34 cellular contexts compared by ENCODE assay signal in the genomic region with DNA sequence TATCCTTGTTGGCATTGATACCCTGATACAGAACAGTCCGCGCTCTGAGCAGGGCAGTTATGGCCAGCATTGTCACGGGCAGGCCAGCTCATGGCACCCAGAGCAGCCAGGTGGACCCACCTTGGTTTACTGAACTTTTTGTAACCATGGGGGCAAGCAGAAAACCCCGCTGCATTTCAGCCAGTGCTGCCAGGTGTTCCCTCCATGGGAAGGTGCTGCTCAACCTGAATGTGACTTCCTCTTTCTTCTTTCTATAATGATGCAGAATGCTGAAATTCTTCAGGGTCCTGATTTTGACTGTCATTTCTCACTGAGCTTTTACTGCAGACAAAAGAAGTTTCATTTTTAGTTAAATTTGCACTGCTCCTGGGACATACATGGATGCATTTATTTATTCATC. TPM values are rescaled to one million over a fixed set of nuclear protein-coding genes. Genes with fewer than 3 reads are reported as not detected.
"Had no signal": no experiment of that assay in that cellular context is flagged by ENCODE, and none has a peak within 500 bp of the region (broad histone marks: within the 10 kb centered on the region; RNA-seq: fewer than 3 reads in every experiment).

No MANE protein-coding gene starts in this region.

- DNase-seq: colonic mucosa; cortex of kidney; effector CD8-positive, alpha-beta T cell; effector memory CD8-positive, alpha-beta T cell; endodermal cell; erythroblast; esophagus squamous epithelium; foreskin fibroblast; foreskin melanocyte; gastrocnemius medialis; glutamatergic neuron; head of caudate nucleus; heart right ventricle; hippocampal formation; immature natural killer cell; islet precursor cell; kidney; kidney glomerular epithelial cell; left lung; left ventricle myocardium superior; lower lobe of right lung; mesenchymal stem cell; mucosa of descending colon; naive B cell had no signal

- FAIRE-seq: endometrium, kidney had no signal

- H3K9me3 ChIP-seq: colonic mucosa, esophagus squamous epithelium, gastrocnemius medialis, heart right ventricle, left lung, lower lobe of right lung, mucosa of descending colon had no signal

- H3K36me3 ChIP-seq: colonic mucosa had no signal

- H3K27me3 ChIP-seq: colonic mucosa, esophagus squamous epithelium, gastrocnemius medialis, heart right ventricle, left lung had no signal

- H3K27ac ChIP-seq: colonic mucosa, epithelial cell of prostate, esophagus squamous epithelium, gastrocnemius medialis, heart right ventricle, left lung, lower lobe of right lung had no signal

- H3K27me3 Mint-ChIP-seq: dendritic cell treated with granulocyte-macrophage colony-stimulating factor and Interleukin-4, amounts not matched to agents 40 ng/mL and 50 ng/mL, for 4 days; effector memory CD8-positive, alpha-beta T cell; naive B cell had no signal

- H3K4me3 Mint-ChIP-seq: dendritic cell treated with granulocyte-macrophage colony-stimulating factor and Interleukin-4, amounts not matched to agents 40 ng/mL and 50 ng/mL, for 4 days; effector memory CD8-positive, alpha-beta T cell; endodermal cell; immature natural killer cell; mesothelial cell of epicardium; naive B cell had no signal

- H3K4me3 ChIP-seq: colonic mucosa, esophagus squamous epithelium, gastrocnemius medialis, heart right ventricle, left lung, lower lobe of right lung, mucosa of descending colon had no signal

- H3K27ac Mint-ChIP-seq: dendritic cell treated with granulocyte-macrophage colony-stimulating factor and Interleukin-4, amounts not matched to agents 40 ng/mL and 50 ng/mL, for 4 days; effector memory CD8-positive, alpha-beta T cell; endodermal cell; immature natural killer cell; mesothelial cell of epicardium; naive B cell had no signal

- H3K4me1 ChIP-seq: colonic mucosa, left lung, lower lobe of right lung had no signal

- H3K4me1 Mint-ChIP-seq: immature natural killer cell, naive B cell had no signal

- H3K9me3 Mint-ChIP-seq: dendritic cell treated with granulocyte-macrophage colony-stimulating factor and Interleukin-4, amounts not matched to agents 40 ng/mL and 50 ng/mL, for 4 days; effector memory CD8-positive, alpha-beta T cell; endodermal cell; immature natural killer cell; mesothelial cell of epicardium; naive B cell had no signal

- ATAC-seq: effector memory CD8-positive, alpha-beta T cell; esophagus mucosa; gastrocnemius medialis; heart right ventricle; left lung; left ventricle myocardium superior; lower lobe of right lung; mucosa of descending colon had no signal

RNA-seq across cellular contexts. Expression of gene CABP7, which starts 35.6 kb away (rescaled TPM):
- total RNA-seq: dermis microvascular lymphatic vessel endothelial cell, esophagus mucosa, gastrocnemius medialis, glomerular endothelial cell, heart right ventricle, left lung, left ventricle myocardium superior, lower leg skin, lower lobe of right lung, lung microvascular endothelial cell, mesenteric fat pad, mesothelial cell of epicardium had no signal
